ENCODE assay signal across 8 cellular contexts in genomic region chr17:81222620-81222905, GRCh38. TPM values are rescaled to one million over a fixed set of nuclear protein-coding genes. Genes with fewer than 3 reads are reported as not detected.
A peak's percentile ranks its signal among the peaks of the same experiment; 100 is the strongest.
DNase-seq lines count a peak whose midpoint lies in the region; ATAC-seq and TF ChIP-seq lines count a peak whose summit lies in the region.

No MANE protein-coding gene starts in this region.

- no peaks in the 10 kb centered on the region; the same call in 1 of the 2 replicates for H3K36me3 ChIP-seq in SK-N-MC (ENCODE audit: insufficient read depth, low read length)
- peaks cover 0 to 7% (median 0%) of the 10 kb centered on the region in 4 donors for H3K36me3 ChIP-seq in sigmoid colon

- WGBS in sigmoid colon, 2 donors, result 0 to 1% methylated on average over 30 of the region's 30 CpGs

- peak overlapping the region; percentile 76 for H3K9ac ChIP-seq in SK-N-MC (ENCODE audit: insufficient read length)

- TF ChIP-seq EP300 in sigmoid colon (IDR thresholded peaks at IDR 0.05), result no peak

- peak overlapping the region; percentile 89 for H3K4me3 ChIP-seq in SK-N-MC
- H3K4me3 ChIP-seq in sigmoid colon, result peak overlapping the region; percentile 53 to 87 (median 80)

- H3K9me3 ChIP-seq in SK-N-MC (ENCODE audit: low read depth, low read length) (no peaks in the 10 kb centered on the region), sigmoid colon (no peaks in the 10 kb centered on the region)

- no peak for TF ChIP-seq POLR2A in sigmoid colon (IDR thresholded peaks at IDR 0.05)

- TF ChIP-seq CTCF in foreskin keratinocyte (conservative IDR thresholded peaks at IDR 0.05) (no peak), sigmoid colon (IDR thresholded peaks at IDR 0.05) (no peak)

- H3K4me1 ChIP-seq in foreskin keratinocyte (peaks cover 4% of the 10 kb centered on the region), sigmoid colon (peaks cover 0 to 25% (median 18%) of the 10 kb centered on the region in 4 donors)

- H3K27me3 ChIP-seq in foreskin keratinocyte (no peaks in the 10 kb centered on the region), sigmoid colon (no peaks in the 10 kb centered on the region)

- H3K27ac ChIP-seq in SK-N-MC, result no peak overlapping the region
- peak overlapping the region; percentile 62 for H3K27ac ChIP-seq in foreskin keratinocyte
- peak overlapping the region in 3 of 4 donors; percentile 26 to 70 (median 60) for H3K27ac ChIP-seq in sigmoid colon

- ATAC-seq in GM19025 (IDR thresholded peaks at IDR 0.05; ENCODE audit: low read depth, unreplicated experiment) (peak; percentile 2), foreskin keratinocyte (no peak)

- no peak for DNase-seq in SK-N-MC (ENCODE audit: low read depth, low spot score)
- no peak for DNase-seq in foreskin keratinocyte
- DNase-seq in sigmoid colon, result no peak
- no peak for DNase-seq in activated CD4-positive, CD25-positive, alpha-beta regulatory T cell treated with anti-CD3 and anti-CD28 coated beads, Interleukin-2, amount 50 U/mL, for 72 hours
- DNase-seq in EL, result no peak
- no peak for DNase-seq in cerebellar nuclear complex (lab: John Stamatoyannopoulos, UW)
- no peak for DNase-seq in ureter (ENCODE audit: low spot score)

- intact Hi-C loops in sigmoid colon (cut with DNase I), result loop anchor here (10.0 kb wide), 1 partner anchor 188 kb away; the partner anchor contains the start of gene BAIAP2

RNA-seq across cellular contexts. Expression of gene CEP131, which starts 0.2 kb away (rescaled TPM):
- 10.9 and 12.1 TPM in 2 replicates for total RNA-seq in foreskin keratinocyte
- 10.8 and 13.2 TPM in 2 replicates for polyA plus RNA-seq in foreskin keratinocyte
- 10 to 100 TPM in 1 of 4 donors, 1 to 10 TPM in 3; 4.1 to 11.6 (median 5.1) TPM for total RNA-seq in sigmoid colon
- 10 to 100 TPM in 1 of 3 donors, 1 to 10 TPM in 2; 1.8 to 10.5 (median 4.8) TPM for polyA plus RNA-seq in sigmoid colon
- 5.4 TPM for total RNA-seq in ureter

RNA-seq across cellular contexts. Expression of gene TEPSIN, which starts 16.3 kb away (rescaled TPM):
- total RNA-seq in foreskin keratinocyte (14.4 and 16.7 TPM in 2 replicates), sigmoid colon (10 to 100 TPM; 15.7 to 42.8 (median 24.4) TPM), ureter (37.1 TPM)
- polyA plus RNA-seq in foreskin keratinocyte (14.1 and 14.5 TPM in 2 replicates), sigmoid colon (10 to 100 TPM in 2 of 3 donors, 1 to 10 TPM in 1; 6.9 to 33.5 (median 11.4) TPM)

RNA-seq across cellular contexts. Expression of gene NDUFAF8, which starts 16.6 kb away (rescaled TPM):
- total RNA-seq in foreskin keratinocyte, result 144 and 194 TPM in 2 replicates
- polyA plus RNA-seq in foreskin keratinocyte, result 172 and 212 TPM in 2 replicates
- total RNA-seq in sigmoid colon, result 10 to 100 TPM in 3 of 4 donors, 1 to 10 TPM in 1; 8.6 to 52.4 (median 35.0) TPM
- polyA plus RNA-seq in sigmoid colon, result 10 to 100 TPM; 19.7 to 37.6 (median 26.4) TPM
- 52.9 TPM for total RNA-seq in ureter

RNA-seq across cellular contexts. Expression of gene AATK, which starts 56.5 kb away (rescaled TPM):
- total RNA-seq in foreskin keratinocyte (0.14 and 0.18 TPM in 2 replicates), sigmoid colon (1 to 10 TPM in 3 of 4 donors, under 1 TPM in 1; 0.16 to 9.6 (median 5.4) TPM), ureter (3.4 TPM)
- polyA plus RNA-seq in foreskin keratinocyte (0.22 and 0.29 TPM in 2 replicates), sigmoid colon (1 to 10 TPM in 2 of 3 donors, under 1 TPM in 1; 0.69 to 4.2 (median 4.1) TPM)

RNA-seq across cellular contexts. Expression of gene PVALEF, which starts 57.3 kb away (rescaled TPM):
- total RNA-seq in foreskin keratinocyte, result not detected in 2 replicates
- not detected in 2 replicates for polyA plus RNA-seq in foreskin keratinocyte
- total RNA-seq in sigmoid colon, result not detected
- not detected for polyA plus RNA-seq in sigmoid colon
- not detected for total RNA-seq in ureter
